Comparison of ENCODE assay signal across 7 cellular contexts in the genomic region with DNA sequence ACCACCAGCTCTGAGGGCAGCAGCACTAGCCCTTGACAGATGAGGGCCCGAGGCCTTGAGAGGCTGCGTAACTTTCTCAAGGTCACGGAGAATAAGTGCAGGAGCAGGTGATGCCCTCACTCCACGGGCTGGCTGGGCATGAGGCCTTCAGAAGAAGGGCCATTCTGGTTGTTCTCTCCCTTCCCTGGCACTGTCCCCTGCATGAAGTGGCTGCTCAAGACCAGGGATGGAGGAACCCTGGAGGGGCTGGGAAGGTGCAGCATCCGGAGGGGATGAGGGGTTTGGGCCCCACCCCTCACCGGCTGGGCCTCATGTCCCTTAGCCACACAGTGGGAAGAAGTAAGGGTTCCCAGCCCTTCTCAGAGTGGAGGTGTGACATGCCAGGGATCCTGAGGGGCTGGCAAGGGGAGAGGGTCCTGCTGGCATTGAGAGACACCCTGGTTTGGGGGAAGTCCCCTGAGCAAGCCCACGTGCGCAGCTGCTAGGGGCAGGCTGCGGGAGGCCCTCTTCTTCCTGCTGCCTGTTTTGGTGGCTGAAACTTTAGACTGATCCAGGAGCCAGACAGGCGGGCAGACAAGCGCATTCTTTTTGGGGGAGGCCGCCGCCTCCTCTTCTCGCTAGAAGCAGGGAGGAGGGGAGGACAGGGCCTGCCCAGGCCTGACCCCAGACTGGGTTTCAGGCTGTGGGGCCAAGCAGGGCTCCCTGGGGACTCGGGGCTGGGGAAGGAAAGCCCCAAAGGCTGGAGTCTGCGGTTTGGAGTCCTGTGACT.
A peak's percentile ranks its signal among the peaks of the same experiment; 100 is the strongest.
DNase-seq lines count a peak whose midpoint lies in the region; ATAC-seq and TF ChIP-seq lines count a peak whose summit lies in the region.

No MANE protein-coding gene starts in this region.

- H3F3A ChIP-seq in PC-3 (ENCODE audit: low read length, unreplicated experiment), result no peaks in the 10 kb centered on the region

- H3K79me2 ChIP-seq in PC-3 (ENCODE audit: low read length), result no peaks in the 10 kb centered on the region

- no peaks in the 10 kb centered on the region for H3K9me3 ChIP-seq in PC-3 (ENCODE audit: low read length)

- H3K4me2 ChIP-seq in PC-3 (ENCODE audit: low read length), result no peak overlapping the region

- ATAC-seq in GM18870 (IDR thresholded peaks at IDR 0.05; ENCODE audit: unreplicated experiment) (peak; percentile 71), HG02852 (IDR thresholded peaks at IDR 0.05; ENCODE audit: unreplicated experiment) (peak; percentile 67), PC-3 (no peak)

- no peak overlapping the region for H3K9ac ChIP-seq in PC-3 (ENCODE audit: low read length)

- no peaks in the 10 kb centered on the region for H3K27me3 ChIP-seq in PC-3 (ENCODE audit: low read length)

- no peaks in the 10 kb centered on the region for H3K9me2 ChIP-seq in PC-3 (replicated peaks; ENCODE audit: low read length)

- POLR2A ChIA-PET in PC-3 (lab: Charles Lee; ENCODE audit: unreplicated experiment), result interaction anchor here (0.6 kb wide), 1 partner anchor 167 kb away, joined by 4 read pairs; no protein-coding TSS in a partner anchor

- H2AFZ ChIP-seq in PC-3 (ENCODE audit: low read length), result no peak overlapping the region

- H3K4me1 ChIP-seq in PC-3 (ENCODE audit: insufficient read depth, low read length), result no peaks in the 10 kb centered on the region

- CTCF ChIA-PET in PC-3 (lab: Charles Lee), result no interaction called here

- BruUV-seq in PC-3 (replicated peaks; lab: Mats Ljungman, UMichigan), result no TSS peak

- DNase-seq in NOMO-1 (lab: John Stamatoyannopoulos, UW; ENCODE audit: unreplicated experiment in 2 of 2) (peak; percentile 38 to 62), fibroblast of pulmonary artery (ENCODE audit: low read depth) (peak; percentile 74), retina (peak; percentile 24), PC-3 (no peak), NCI-H2227 treated with DMSO at 0.1 percent for 48 hours (lab: John Stamatoyannopoulos, UW) (no peak)

- intact Hi-C loops in PC-3 (cut with micrococcal nuclease), result no loop called here

- H3K4me3 ChIP-seq in fibroblast of pulmonary artery (replicated peaks; ENCODE audit: low read depth, low read length), result no peak overlapping the region
- no peak overlapping the region for H3K4me3 ChIP-seq in PC-3 (ENCODE audit: low read length)

- no peak overlapping the region for H3K27ac ChIP-seq in PC-3 (ENCODE audit: low read length)

- H3K36me3 ChIP-seq in PC-3 (ENCODE audit: low read depth, low read length), result no peaks in the 10 kb centered on the region

- TF ChIP-seq CTCF in fibroblast of pulmonary artery (IDR thresholded peaks at IDR 0.05; ENCODE audit: low read length, missing control alignments) (no peak), PC-3 (conservative IDR thresholded peaks at IDR 0.05; ENCODE audit: low read depth, low read length) (no peak)

- H4K20me1 ChIP-seq in PC-3 (ENCODE audit: low read length), result no peaks in the 10 kb centered on the region

Comparison
In these comparisons a context has a peak if more than half of its experiments do, and no peak if none do; other contexts are left out.
1. DNase-seq: peak in NOMO-1 (2 of 2), fibroblast of pulmonary artery (single experiment) and retina (single experiment); none in PC-3 (single experiment) and NCI-H2227 treated with DMSO at 0.1 percent for 48 hours (single experiment).